Comparison of ENCODE assay signal across 37 cellular contexts in genomic region chr7:52647046-52647445, GRCh38.
A peak's percentile ranks its signal among the peaks of the same experiment; 100 is the strongest.
DNase-seq lines count a peak whose midpoint lies in the region; ATAC-seq, FAIRE-seq and TF ChIP-seq lines count a peak whose summit lies in the region.
"Had no signal": no experiment of that assay in that cellular context is flagged by ENCODE, and none has a peak within 500 bp of the region (broad histone marks: within the 10 kb centered on the region; RNA-seq: fewer than 3 reads in every experiment).

No MANE protein-coding gene starts in this region.

- H3K27ac ChIP-seq in HepG2 (ENCODE audit: extremely low read length, insufficient read depth, low read length) = no peak overlapping the region
- H3K27ac ChIP-seq in right lobe of liver = no peak overlapping the region
- H3K27ac ChIP-seq in astrocyte (ENCODE audit: low read depth, low read length) = no peak overlapping the region
- H3K27ac ChIP-seq: 22Rv1; A549; BLaER1; BLaER1 treated with 17β-estradiol and CSF1 and Interleukin-3, amounts not matched to agents 10 nM and 100 nM; C4-2B had no signal

- H3K9me3 ChIP-seq in HepG2 (ENCODE audit: low read length) = peaks cover 48% of the 10 kb centered on the region
- H3K9me3 ChIP-seq in right lobe of liver = no peaks in the 10 kb centered on the region
- no peaks in the 10 kb centered on the region for H3K9me3 ChIP-seq in astrocyte (ENCODE audit: insufficient read depth, low read depth, low read length)
- H3K9me3 ChIP-seq: A549; BE2C; BLaER1; BLaER1 treated with 17β-estradiol and CSF1 and Interleukin-3, amounts not matched to agents 10 nM and 100 nM; Caco-2 had no signal

- H3K36me3 Mint-ChIP-seq in astrocyte (ENCODE audit: low read depth, unreplicated experiment) = no peaks in the 10 kb centered on the region
- no peaks in the 10 kb centered on the region for H3K36me3 Mint-ChIP-seq in progenitor cell of endocrine pancreas (ENCODE audit: insufficient read depth)
- H3K36me3 Mint-ChIP-seq: CD14-positive monocyte; CD4-positive, alpha-beta memory T cell; CD4-positive, CD25-positive, alpha-beta regulatory T cell; CD8-positive, alpha-beta memory T cell; CD8-positive, alpha-beta T cell had no signal

- TF ChIP-seq EP300 in HepG2 (IDR thresholded peaks at IDR 0.05; ENCODE audit: low read depth in 2 of 2, low read length in 2 of 2) (no peak), HepG2 (CRISPR knock-in tag; IDR thresholded peaks at IDR 0.05; ENCODE audit: borderline replicate concordance) (no peak)

- H3K4me2 ChIP-seq in HepG2 (ENCODE audit: low read depth, low read length) = no peak overlapping the region
- H3K4me2 ChIP-seq in astrocyte (ENCODE audit: low read length) = no peak overlapping the region
- H3K4me2 ChIP-seq: A549; BLaER1; BLaER1 treated with 17β-estradiol and CSF1 and Interleukin-3, amounts not matched to agents 10 nM and 100 nM had no signal

- H3K4me1 Mint-ChIP-seq in astrocyte (ENCODE audit: low read depth, unreplicated experiment) (peaks cover 5% of the 10 kb centered on the region), progenitor cell of endocrine pancreas (ENCODE audit: low read depth) (no peaks in the 10 kb centered on the region)
- H3K4me1 Mint-ChIP-seq: B cell; CD14-positive monocyte; CD4-positive, alpha-beta memory T cell; CD4-positive, CD25-positive, alpha-beta regulatory T cell; CD8-positive, alpha-beta memory T cell had no signal

- H3K9me3 Mint-ChIP-seq in astrocyte (ENCODE audit: unreplicated experiment) (peaks cover 4% of the 10 kb centered on the region), progenitor cell of endocrine pancreas (ENCODE audit: low read depth) (peaks cover 3% of the 10 kb centered on the region)

- TF ChIP-seq POLR2A in HepG2 (IDR thresholded peaks at IDR 0.05; ENCODE audit: insufficient read depth in 1 of 2, low read depth in 2 of 2, low read length in 2 of 2) (no peak), right lobe of liver (IDR thresholded peaks at IDR 0.05) (no peak)

- H3K27ac Mint-ChIP-seq in astrocyte (ENCODE audit: unreplicated experiment) (no peak overlapping the region), progenitor cell of endocrine pancreas (no peak overlapping the region)
- H3K27ac Mint-ChIP-seq: B cell; CD14-positive monocyte; CD4-positive, alpha-beta memory T cell; CD4-positive, alpha-beta T cell; CD4-positive, CD25-positive, alpha-beta regulatory T cell; CD8-positive, alpha-beta memory T cell; CD8-positive, alpha-beta T cell had no signal

- H3K4me3 ChIP-seq in HepG2 (replicated peaks in 1 of 3; ENCODE audit: insufficient read depth in 1 of 3, low read depth in 2 of 3, low read length in 3 of 3) (no peak overlapping the region), right lobe of liver (no peak overlapping the region), astrocyte (ENCODE audit: insufficient read depth, low read depth, low read length) (no peak overlapping the region), fibroblast of mammary gland (ENCODE audit: control insufficient read depth, low read depth, low read length) (no peak overlapping the region)
- H3K4me3 ChIP-seq: A549; BLaER1; BLaER1 treated with 17β-estradiol and CSF1 and Interleukin-3, amounts not matched to agents 10 nM and 100 nM had no signal

- FAIRE-seq in HepG2 (lab: Jason Lieb, UNC) (no peak), astrocyte (lab: Jason Lieb, UNC) (no peak), urothelium cell line (lab: Jason Lieb, UNC) (peak; percentile 30)
- FAIRE-seq: A204.1, A549, D721Med had no signal

- 0% methylated on average over 1 of the region's 1 CpG for WGBS in HepG2 (ENCODE audit: low lambda C conversion rate)
- WGBS in right lobe of liver (ENCODE audit: insufficient coverage, low coverage, low lambda C conversion rate, missing lambda C conversion rate) = 18% methylated on average over 1 of the region's 1 CpG

- H3K27me3 ChIP-seq in HepG2 (ENCODE audit: control insufficient read depth in 1 of 2, insufficient read depth in 2 of 2, low read length in 2 of 2) (no peaks in the 10 kb centered on the region), right lobe of liver (no peaks in the 10 kb centered on the region), astrocyte (ENCODE audit: insufficient read depth, low read length) (no peaks in the 10 kb centered on the region)
- H3K27me3 ChIP-seq: BE2C; BLaER1; BLaER1 treated with 17β-estradiol and CSF1 and Interleukin-3, amounts not matched to agents 10 nM and 100 nM had no signal

- TF ChIP-seq RAD21 in HepG2 (CRISPR knock-in tag; IDR thresholded peaks at IDR 0.05) = no peak

- H3K27me3 Mint-ChIP-seq in astrocyte (ENCODE audit: low read depth, unreplicated experiment) = no peaks in the 10 kb centered on the region
- no peaks in the 10 kb centered on the region for H3K27me3 Mint-ChIP-seq in progenitor cell of endocrine pancreas
- H3K27me3 Mint-ChIP-seq: B cell; CD4-positive, alpha-beta memory T cell; CD4-positive, alpha-beta T cell; CD4-positive, CD25-positive, alpha-beta regulatory T cell; CD8-positive, alpha-beta memory T cell had no signal

- no peaks in the 10 kb centered on the region for H4K20me1 ChIP-seq in HepG2 (ENCODE audit: insufficient read depth, low read length)
- H4K20me1 ChIP-seq in astrocyte (ENCODE audit: insufficient read depth, low read length) = no peaks in the 10 kb centered on the region
- H4K20me1 ChIP-seq: BLaER1; BLaER1 treated with 17β-estradiol and CSF1 and Interleukin-3, amounts not matched to agents 10 nM and 100 nM had no signal

- no TSS peak for BruUV-seq in HepG2 (replicated peaks; lab: Mats Ljungman, UMichigan)

- no peak for TF ChIP-seq CTCF in HepG2 (CRISPR knock-in tag; IDR thresholded peaks at IDR 0.05)
- no peak for TF ChIP-seq CTCF in right lobe of liver (IDR thresholded peaks at IDR 0.05)
- TF ChIP-seq CTCF in astrocyte (IDR thresholded peaks at IDR 0.05; ENCODE audit: insufficient read depth, low read depth, low read length) = no peak
- no peak for TF ChIP-seq CTCF in fibroblast of mammary gland (conservative IDR thresholded peaks at IDR 0.05; ENCODE audit: control insufficient read depth, insufficient read depth, low read depth, low read length)
- no peak for TF ChIP-seq CTCF in progenitor cell of endocrine pancreas (IDR thresholded peaks at IDR 0.05; ENCODE audit: unreplicated experiment)

- in situ Hi-C loops in HepG2 (cut with HindIII; ENCODE audit: extremely low pct_ligation_motif_present, low pct_unique_long_range_greater_than_20kb) = no loop called here

- no peak for ATAC-seq in HepG2
- ATAC-seq in right lobe of liver = no peak
- ATAC-seq: A549; CD8-positive, alpha-beta T cell had no signal

- no peaks in the 10 kb centered on the region for H3K4me1 ChIP-seq in HepG2 (ENCODE audit: insufficient read depth, low read length)
- H3K4me1 ChIP-seq in right lobe of liver = no peaks in the 10 kb centered on the region
- peaks cover 4% of the 10 kb centered on the region for H3K4me1 ChIP-seq in astrocyte (ENCODE audit: insufficient read depth, low read length)
- H3K4me1 ChIP-seq: A549; BE2C; BLaER1; BLaER1 treated with 17β-estradiol and CSF1 and Interleukin-3, amounts not matched to agents 10 nM and 100 nM; Caco-2 had no signal

- no peak overlapping the region for H2AFZ ChIP-seq in HepG2 (ENCODE audit: low read length)
- H2AFZ ChIP-seq in astrocyte (ENCODE audit: low read depth, low read length) = no peak overlapping the region

- CTCF ChIA-PET in HepG2 (lab: Yijun Ruan, JAX; ENCODE audit: low intra/inter-chr PET ratio, low total read pairs) = no interaction called here

- DNase-seq in HepG2 (ENCODE audit: low spot score) (no peak), right lobe of liver (no peak), astrocyte (ENCODE audit: low read depth) (peak; percentile 76), fibroblast of mammary gland (ENCODE audit: low read depth) (peak; percentile 1), urothelium cell line (ENCODE audit: low spot score) (no peak), progenitor cell of endocrine pancreas (ENCODE audit: low spot score, unreplicated experiment) (no peak), NCI-H748 treated with DMSO at 0.1 percent for 48 hours (lab: John Stamatoyannopoulos, UW) (no peak), LoVo (ENCODE audit: low spot score) (no peak)
- DNase-seq: 8988T; ACHN; AML-193; BE2C; C1 segment of cervical spinal cord; Caco-2; Calu3; CD4-positive, alpha-beta memory T cell; CD4-positive, alpha-beta T cell; CD4-positive, CD25-positive, alpha-beta regulatory T cell; CD8-positive, alpha-beta memory T cell; CD8-positive, alpha-beta T cell; COR-L47; DMS 273 treated with DMSO at 0.1 percent for 48 hours; DMS153; DMS53; DMS79; DMS79 treated with DMSO at 0.1 percent for 48 hours; DND-41; EL had no signal

- H3K79me2 ChIP-seq in HepG2 (ENCODE audit: insufficient read depth, low read length) (no peaks in the 10 kb centered on the region), astrocyte (ENCODE audit: insufficient read depth, low read length) (no peaks in the 10 kb centered on the region)

- H3K36me3 ChIP-seq in HepG2 (replicated peaks in 1 of 2; ENCODE audit: control insufficient read depth in 1 of 2, insufficient read depth in 2 of 2, low read length in 2 of 2) = no peaks in the 10 kb centered on the region
- no peaks in the 10 kb centered on the region for H3K36me3 ChIP-seq in right lobe of liver
- H3K36me3 ChIP-seq in astrocyte (ENCODE audit: insufficient read depth, low read length) = no peaks in the 10 kb centered on the region
- H3K36me3 ChIP-seq: BE2C; BLaER1; BLaER1 treated with 17β-estradiol and CSF1 and Interleukin-3, amounts not matched to agents 10 nM and 100 nM had no signal

- H3K9ac ChIP-seq in HepG2 (ENCODE audit: insufficient read depth, low read depth, low read length) (no peak overlapping the region), astrocyte (ENCODE audit: low read length) (no peak overlapping the region)
- H3K9ac ChIP-seq: BLaER1; BLaER1 treated with 17β-estradiol and CSF1 and Interleukin-3, amounts not matched to agents 10 nM and 100 nM had no signal

- no peak overlapping the region for H3K4me3 Mint-ChIP-seq in astrocyte (ENCODE audit: unreplicated experiment)
- H3K4me3 Mint-ChIP-seq in progenitor cell of endocrine pancreas (ENCODE audit: low read depth) = no peak overlapping the region
- H3K4me3 Mint-ChIP-seq: B cell; CD14-positive monocyte; CD4-positive, alpha-beta memory T cell; CD4-positive, alpha-beta T cell; CD4-positive, CD25-positive, alpha-beta regulatory T cell; CD8-positive, alpha-beta memory T cell; CD8-positive, alpha-beta T cell had no signal

- POLR2A ChIA-PET in HepG2 (lab: Yijun Ruan, JAX) = no interaction called here

- intact Hi-C loops in HepG2 (cut with micrococcal nuclease; ENCODE audit: unreplicated experiment) = no loop called here
- intact Hi-C loops in right lobe of liver (cut with DNase I) = no loop called here

TF ChIP-seq in HepG2, 621 proteins besides CTCF, POLR2A, EP300 and RAD21:
- TF ChIP-seq SSRP1 (CRISPR knock-in tag; IDR thresholded peaks at IDR 0.05) (no peak), ATF7 (IDR thresholded peaks at IDR 0.05) (0 out of 2 replicates have a peak, but pooled peaks have one; percentile 7), ATF7 (CRISPR knock-in tag; IDR thresholded peaks at IDR 0.05) (no peak), MATR3 (CRISPR knock-in tag; IDR thresholded peaks at IDR 0.05) (no peak)

Comparison
In these comparisons a context has a peak if more than half of its experiments do, and no peak if none do; other contexts are left out.
1. DNase-seq: peak in astrocyte (single experiment) and fibroblast of mammary gland (single experiment); none in HepG2 (single experiment), right lobe of liver (0 of 3), urothelium cell line (single experiment), progenitor cell of endocrine pancreas (single experiment), NCI-H748 treated with DMSO at 0.1 percent for 48 hours (single experiment) and LoVo (single experiment).